ENCODE assay signal across 9 cellular contexts in the genomic region with DNA sequence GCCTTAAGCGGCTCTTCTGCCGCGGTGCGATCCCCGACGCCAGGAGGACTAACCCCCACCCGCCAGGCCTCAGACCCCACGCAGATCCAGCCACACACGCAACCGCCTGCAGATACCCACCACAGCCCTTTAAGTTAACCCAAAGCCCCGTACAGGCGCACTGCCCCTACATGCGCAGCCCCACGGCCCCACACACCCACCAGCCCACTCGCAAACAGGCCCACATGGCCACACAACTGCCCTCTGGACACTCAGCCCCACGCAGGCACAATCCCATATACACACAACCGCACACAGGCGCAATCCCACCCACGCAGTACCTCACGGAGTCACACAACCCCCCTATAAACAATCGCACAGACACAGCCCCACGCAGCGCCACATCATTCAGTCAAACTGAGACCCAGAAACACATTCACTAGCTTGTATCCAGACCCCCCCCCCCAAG. TPM values are rescaled to one million over a fixed set of nuclear protein-coding genes. Genes with fewer than 3 reads are reported as not detected.
DNase-seq lines count a peak whose midpoint lies in the region; ATAC-seq, FAIRE-seq and TF ChIP-seq lines count a peak whose summit lies in the region.
"Had no signal": no experiment of that assay in that cellular context is flagged by ENCODE, and none has a peak within 500 bp of the region (broad histone marks: within the 10 kb centered on the region; RNA-seq: fewer than 3 reads in every experiment).

No MANE protein-coding gene starts in this region.

- 38% methylated on average over 23 of the region's 23 CpGs for WGBS in thymus

- H3K4me3 ChIP-seq in bronchial epithelial cell (ENCODE audit: low read depth, low read length), result peak overlapping the region; percentile 39
- peak overlapping the region; percentile 10 to 50 for H3K4me3 ChIP-seq in mucosa of rectum (ENCODE audit: low read length in 2 of 2)
- peak overlapping the region; percentile 57 for H3K4me3 ChIP-seq in thymus (ENCODE audit: low read length)

- peak overlapping the region; percentile 28 to 92 for H3K4me3 Mint-ChIP-seq in activated T-cell treated with anti-CD3 and anti-CD28 coated beads, Interleukin-2, amount 50 U/mL, for 72 hours

- DNase-seq in activated T-cell treated with anti-CD3 and anti-CD28 coated beads, Interleukin-2, amount 50 U/mL, for 72 hours, result no peak
- DNase-seq in activated T-cell treated with anti-CD3 and anti-CD28 coated beads, Interleukin-2, amount 50 U/mL, for 1 hour, result no peak
- DNase-seq in bronchial epithelial cell (ENCODE audit: low read depth) (no peak), G401 (ENCODE audit: low spot score) (no peak), NCI-H226 (no peak), NCI-H2029 treated with DMSO at 0.1 percent for 48 hours (lab: John Stamatoyannopoulos, UW) (no peak)
- DNase-seq: central memory CD4-positive, alpha-beta T cell had no signal

- H3K27me3 Mint-ChIP-seq in activated T-cell treated with anti-CD3 and anti-CD28 coated beads, Interleukin-2, amount 50 U/mL, for 72 hours (ENCODE audit: low read depth), result peaks cover 35% of the 10 kb centered on the region

- no peak overlapping the region for H3K9ac ChIP-seq in mucosa of rectum (ENCODE audit: low read depth in 1 of 2, low read length in 2 of 2)

- H3K9me3 Mint-ChIP-seq in activated T-cell treated with anti-CD3 and anti-CD28 coated beads, Interleukin-2, amount 50 U/mL, for 72 hours, result no peaks in the 10 kb centered on the region

- H3K9me3 ChIP-seq in mucosa of rectum (ENCODE audit: control insufficient read depth in 2 of 2, low read length in 2 of 2) (no peaks in the 10 kb centered on the region), thymus (ENCODE audit: control insufficient read depth) (peaks cover 1% of the 10 kb centered on the region)

- H3K36me3 ChIP-seq in bronchial epithelial cell (ENCODE audit: control insufficient read depth, insufficient read depth, low read length) (peaks cover 4% of the 10 kb centered on the region), mucosa of rectum (ENCODE audit: control insufficient read depth in 2 of 2, insufficient read depth in 2 of 2, low read length in 2 of 2) (no peaks in the 10 kb centered on the region), thymus (ENCODE audit: control insufficient read depth, insufficient read depth) (no peaks in the 10 kb centered on the region)

- H3K27me3 ChIP-seq in bronchial epithelial cell (ENCODE audit: control insufficient read depth, insufficient read depth, low read length) (no peaks in the 10 kb centered on the region), mucosa of rectum (ENCODE audit: control insufficient read depth in 2 of 2, insufficient read depth in 2 of 2, low read length in 2 of 2) (no peaks in the 10 kb centered on the region), thymus (ENCODE audit: control insufficient read depth, insufficient read depth) (peaks cover 20% of the 10 kb centered on the region)

- peaks cover 7 to 10% of the 10 kb centered on the region in 2 donors for H3K4me1 ChIP-seq in mucosa of rectum (ENCODE audit: control insufficient read depth in 2 of 2, insufficient read depth in 2 of 2, low read length in 2 of 2)
- peaks cover 15% of the 10 kb centered on the region for H3K4me1 ChIP-seq in thymus (ENCODE audit: control insufficient read depth, insufficient read depth, low read length)

- peak; percentile 8 to 26 for ATAC-seq in activated T-cell treated with anti-CD3 and anti-CD28 coated beads, Interleukin-2, amount 50 U/mL, for 72 hours (replicated peaks in 1 of 2)

- no peak overlapping the region for H3K27ac Mint-ChIP-seq in activated T-cell treated with anti-CD3 and anti-CD28 coated beads, Interleukin-2, amount 50 U/mL, for 72 hours

- no peak for FAIRE-seq in bronchial epithelial cell (lab: Jason Lieb, UNC)

- peak overlapping the region in 1 of 2 donors; percentile 38 for H3K27ac ChIP-seq in mucosa of rectum (ENCODE audit: low read depth in 2 of 2, low read length in 2 of 2)
- H3K27ac ChIP-seq in thymus (ENCODE audit: low read depth), result no peak overlapping the region

- no peaks in the 10 kb centered on the region for H3K36me3 Mint-ChIP-seq in activated T-cell treated with anti-CD3 and anti-CD28 coated beads, Interleukin-2, amount 50 U/mL, for 72 hours (ENCODE audit: insufficient read depth in 2 of 2)

- in situ Hi-C loops in G401 (cut with HindIII; ENCODE audit: low sequenced_read_pairs), result no loop called here

- H3K4me1 Mint-ChIP-seq in activated T-cell treated with anti-CD3 and anti-CD28 coated beads, Interleukin-2, amount 50 U/mL, for 72 hours (ENCODE audit: low read depth), result peaks cover 56% of the 10 kb centered on the region

- no peak for TF ChIP-seq CTCF in bronchial epithelial cell (IDR thresholded peaks at IDR 0.05; ENCODE audit: insufficient read depth, low read length, severe bottlenecking)

RNA-seq across cellular contexts. Expression of gene RAI1, which starts 41.7 kb away (rescaled TPM):
- 10 to 100 TPM; 19.5 to 21.3 TPM for total RNA-seq in activated T-cell treated with anti-CD3 and anti-CD28 coated beads, Interleukin-2, amount 50 U/mL, for 72 hours
- total RNA-seq in bronchial epithelial cell, result 7.4 and 8.8 TPM in 2 replicates
- 10.9 TPM for polyA plus RNA-seq in thymus
- 12.0 and 13.8 TPM in 2 replicates for total RNA-seq in G401 (2014; rRNA removed; shearing (Covaris generic))
